ENCODE assay signal across 25 cellular contexts in genomic region chr10:20185116-20185515, GRCh38.
DNase-seq lines count a peak whose midpoint lies in the region; ATAC-seq, FAIRE-seq and TF ChIP-seq lines count a peak whose summit lies in the region.
"Had no signal": no experiment of that assay in that cellular context is flagged by ENCODE, and none has a peak within 500 bp of the region (broad histone marks: within the 10 kb centered on the region; RNA-seq: fewer than 3 reads in every experiment).

No MANE protein-coding gene starts in this region.

- POLR2A ChIA-PET in H1 (lab: Charles Lee; ENCODE audit: partially characterized antibody) = interaction anchor here (1.4 to 1.5 kb wide), 2 partner anchors 23 to 186 kb away, joined by 3 read pairs; no protein-coding TSS in a partner anchor

- DNase-seq in cardiac muscle cell (ENCODE audit: low read depth in 1 of 2, low spot score in 1 of 2) (peak; percentile 15 to 26), left cardiac atrium (no peak), H1 (ENCODE audit: low read depth in 1 of 2, low spot score in 2 of 2) (peak in 1 of 2 experiments; percentile 0), myocyte (ENCODE audit: low read depth) (peak; percentile 1), NCI-H524 (lab: John Stamatoyannopoulos, UW) (no peak), D721Med (ENCODE audit: insufficient read length, low spot score) (no peak), NCI-H2196 treated with DMSO at 0.1 percent for 48 hours (lab: John Stamatoyannopoulos, UW; ENCODE audit: unreplicated experiment) (no peak), GM13976 (ENCODE audit: low spot score) (no peak)
- DNase-seq: 8988T; activated gamma-delta T cell treated with Interleukin-2 at 50 U/mL for 16 hours; AML-193; CD4-positive, alpha-beta memory T cell; cortex of kidney; endodermal cell; GDM1; GOT3; Karpas-422; naive thymus-derived CD4-positive, alpha-beta T cell; NCI-H187; NCI-H69; Peyer's patch; SIG-M5; stimulated activated naive CD8-positive, alpha-beta T cell treated with anti-CD3 and anti-CD28 coated beads, Interleukin-15, Interleukin-2, amounts not matched to agents 100 U/mL and 50 U/mL, for 24 hours had no signal

- H3K36me3 ChIP-seq in cardiac muscle cell = no peaks in the 10 kb centered on the region
- peaks cover 0 to 4% (median 0%) of the 10 kb centered on the region in 4 experiments; a peak in 1 of 8 replicates for H3K36me3 ChIP-seq in H1 (ENCODE audit: control insufficient read depth in 2 of 4, insufficient read depth in 4 of 4, low read length in 3 of 4)
- H3K36me3 ChIP-seq: Peyer's patch had no signal

- no peak overlapping the region for H3K18ac ChIP-seq in H1 (ENCODE audit: extremely low read depth, low read length)

- no peak overlapping the region for H2BK15ac ChIP-seq in H1 (ENCODE audit: low read length)

- no peaks in the 10 kb centered on the region for H3K27me3 ChIP-seq in cardiac muscle cell
- no peaks in the 10 kb centered on the region for H3K27me3 ChIP-seq in H1 (replicated peaks in 1 of 4; ENCODE audit: control insufficient read depth in 3 of 4, extremely low read depth in 1 of 4, insufficient read depth in 3 of 4, low read length in 3 of 4)
- H3K27me3 ChIP-seq: Peyer's patch had no signal

- H3K4ac ChIP-seq in H1 (replicated peaks; ENCODE audit: insufficient read length, low read depth, low read length) = no peak overlapping the region

- no peaks in the 10 kb centered on the region for H3K79me2 ChIP-seq in H1 (ENCODE audit: control insufficient read depth in 1 of 2, insufficient read depth in 2 of 2, low read length in 2 of 2)

- intact Hi-C loops in left cardiac atrium (cut with DNase I) = no loop called here

- no peak for ATAC-seq in left cardiac atrium
- ATAC-seq: naive thymus-derived CD4-positive, alpha-beta T cell; sciatic nerve; stimulated activated naive CD8-positive, alpha-beta T cell treated with anti-CD3 and anti-CD28 coated beads, Interleukin-15, Interleukin-2, amounts not matched to agents 100 U/mL and 50 U/mL, for 24 hours had no signal

- TF ChIP-seq RAD21 in H1 (IDR thresholded peaks at IDR 0.05 in 1 of 2, conservative IDR thresholded peaks at IDR 0.05 in 1 of 2; ENCODE audit: low read depth in 2 of 2, low read length in 2 of 2) = no peak

- H4K5ac ChIP-seq in H1 (ENCODE audit: insufficient read length, low read depth, low read length) = no peak overlapping the region

- H3K23me2 ChIP-seq in H1 (ENCODE audit: low read depth, low read length) = no peaks in the 10 kb centered on the region

- TF ChIP-seq EP300 in H1 (IDR thresholded peaks at IDR 0.05; ENCODE audit: borderline replicate concordance in 1 of 2, low read depth in 2 of 2, low read length in 2 of 2) = no peak

- no peak overlapping the region for H2AFZ ChIP-seq in H1 (ENCODE audit: low read length)

- H3K27ac ChIP-seq in cardiac muscle cell (no peak overlapping the region), H1 (ENCODE audit: low read depth, low read length) (no peak overlapping the region)
- H3K27ac ChIP-seq: Peyer's patch had no signal

- no peak overlapping the region for H2BK20ac ChIP-seq in H1 (ENCODE audit: low read length)

- no peak overlapping the region for H2AK5ac ChIP-seq in H1 (ENCODE audit: low read depth, low read length)

- H4K91ac ChIP-seq in H1 (replicated peaks; ENCODE audit: insufficient read length, low read length) = no peak overlapping the region

- H3K23ac ChIP-seq in H1 (ENCODE audit: insufficient read length) = no peak overlapping the region

- no peak overlapping the region for H2BK120ac ChIP-seq in H1 (replicated peaks; ENCODE audit: low read depth, low read length)

- no peak for FAIRE-seq in H1 (lab: Jason Lieb, UNC)
- no peak for FAIRE-seq in D721Med (lab: Jason Lieb, UNC)
- FAIRE-seq: bronchial epithelial cell had no signal

- TF ChIP-seq CTCF in cardiac muscle cell (IDR thresholded peaks at IDR 0.05; ENCODE audit: low read depth, low read length) = no peak
- no peak for TF ChIP-seq CTCF in H1 (IDR thresholded peaks at IDR 0.05; ENCODE audit: control extremely low read depth in 1 of 3, insufficient read depth in 1 of 3, low read depth in 1 of 3, low read length in 3 of 3)
- TF ChIP-seq CTCF in D721Med (IDR thresholded peaks at IDR 0.05; ENCODE audit: insufficient read depth, missing control alignments) = no peak
- no peak for TF ChIP-seq CTCF in GM13976 (IDR thresholded peaks at IDR 0.05; ENCODE audit: borderline replicate concordance, control extremely low read depth, extremely low read depth, insufficient read depth, missing control alignments)

- no peak overlapping the region for H3K4me2 ChIP-seq in H1 (ENCODE audit: insufficient read depth in 1 of 2, low read depth in 2 of 2, low read length in 2 of 2)

- H3K4me3 ChIP-seq in cardiac muscle cell = no peak overlapping the region
- H3K4me3 ChIP-seq in H1 (ENCODE audit: extremely low read depth in 1 of 4, insufficient read depth in 2 of 4, low read depth in 3 of 4, low read length in 4 of 4) = no peak overlapping the region
- H3K4me3 ChIP-seq: Peyer's patch had no signal

- no peak overlapping the region for H4K8ac ChIP-seq in H1 (ENCODE audit: extremely low read depth, insufficient read depth, low read length)

- no peaks in the 10 kb centered on the region for H3K9me3 ChIP-seq in cardiac muscle cell (ENCODE audit: low read depth)
- no peaks in the 10 kb centered on the region for H3K9me3 ChIP-seq in H1 (ENCODE audit: insufficient read depth in 2 of 2, low read depth in 1 of 2, low read length in 1 of 2)
- H3K9me3 ChIP-seq: Peyer's patch had no signal

- H3K9ac ChIP-seq in H1 (replicated peaks in 1 of 4; ENCODE audit: extremely low read depth in 1 of 4, low read depth in 3 of 4, low read length in 3 of 4) = no peak overlapping the region

- CTCF ChIA-PET in H1 (lab: Charles Lee; ENCODE audit: partially characterized antibody) = interaction anchor here (0.8 kb wide), 1 partner anchor 111 kb away, joined by 3 read pairs; no protein-coding TSS in a partner anchor

- H4K20me1 ChIP-seq in H1 (replicated peaks in 1 of 2; ENCODE audit: control insufficient read depth in 1 of 2, insufficient read depth in 2 of 2, low read length in 2 of 2) = no peaks in the 10 kb centered on the region

- no peak overlapping the region for H3K56ac ChIP-seq in H1 (replicated peaks; ENCODE audit: insufficient read length, low read depth, low read length)

- no peak for TF ChIP-seq POLR2A in H1 (IDR thresholded peaks at IDR 0.05; ENCODE audit: control extremely low read depth in 1 of 2, low read depth in 2 of 2, low read length in 2 of 2)

- H2BK5ac ChIP-seq in H1 (ENCODE audit: low read depth, low read length) = no peak overlapping the region

- H3K14ac ChIP-seq in H1 (ENCODE audit: insufficient read length) = no peak overlapping the region

- in situ Hi-C loops in GM13976 (cut with MboI; ENCODE audit: low sequenced_read_pairs, unreplicated experiment) = no loop called here

- H2BK12ac ChIP-seq in H1 (ENCODE audit: low read depth, low read length) = no peak overlapping the region

- no peaks in the 10 kb centered on the region for H3K79me1 ChIP-seq in H1 (ENCODE audit: low read depth, low read length)

- H3K4me1 ChIP-seq in cardiac muscle cell (ENCODE audit: low read depth) (peaks cover 20% of the 10 kb centered on the region), H1 (replicated peaks in 1 of 4; ENCODE audit: control insufficient read depth in 3 of 4, insufficient read depth in 4 of 4, low read length in 3 of 4) (peaks cover 0 to 3% (median 0%) of the 10 kb centered on the region in 4 experiments; a peak in 1 of 7 replicates)
- H3K4me1 ChIP-seq: Peyer's patch had no signal

TF ChIP-seq in H1, 55 proteins besides CTCF, POLR2A, EP300 and RAD21:
- TF ChIP-seq TEAD4 (IDR thresholded peaks at IDR 0.05; ENCODE audit: low read depth, low read length) (peak; percentile 93), YY1 (IDR thresholded peaks at IDR 0.05; ENCODE audit: low read depth, low read length) (no peak)

Comparison
In these comparisons a context has a peak if more than half of its experiments do, and no peak if none do; other contexts are left out.
1. DNase-seq: peak in cardiac muscle cell (2 of 2) and myocyte (single experiment); none in left cardiac atrium (single experiment), NCI-H524 (0 of 2), D721Med (single experiment), NCI-H2196 treated with DMSO at 0.1 percent for 48 hours (single experiment) and GM13976 (single experiment).